In genomic region chr19:681638-682037, GRCh38 we compare ENCODE assay signal across 13 cellular contexts. TPM values are rescaled to one million over a fixed set of nuclear protein-coding genes. Genes with fewer than 3 reads are reported as not detected.
A peak's percentile ranks its signal among the peaks of the same experiment; 100 is the strongest.
DNase-seq lines count a peak whose midpoint lies in the region; ATAC-seq and TF ChIP-seq lines count a peak whose summit lies in the region.
"Had no signal": no experiment of that assay in that cellular context is flagged by ENCODE, and none has a peak within 500 bp of the region (broad histone marks: within the 10 kb centered on the region; RNA-seq: fewer than 3 reads in every experiment).

No MANE protein-coding gene starts in this region.

- H3K36me3 ChIP-seq in breast epithelium, result no peaks in the 10 kb centered on the region

- peaks cover 0 to 3% (median 2%) of the 10 kb centered on the region in 7 donors for H3K9me3 Mint-ChIP-seq in CD14-positive monocyte
- H3K9me3 Mint-ChIP-seq in neural crest cell, result no peaks in the 10 kb centered on the region

- DNase-seq in CD14-positive monocyte (ENCODE audit: low spot score) (no peak), HL-60 (ENCODE audit: low read depth in 1 of 2, low spot score in 1 of 2) (no peak), breast epithelium (ENCODE audit: low spot score in 2 of 2) (no peak), neural crest cell (ENCODE audit: low read depth, low spot score) (no peak), NCI-H128 (lab: John Stamatoyannopoulos, UW; ENCODE audit: unreplicated experiment) (no peak), cortex of kidney (lab: John Stamatoyannopoulos, UW) (no peak)

- H3K9me3 ChIP-seq in breast epithelium, result no peaks in the 10 kb centered on the region

- peaks cover 0 to 4% of the 10 kb centered on the region in 2 donors for H3K36me3 Mint-ChIP-seq in CD14-positive monocyte
- H3K36me3 Mint-ChIP-seq in neural crest cell (ENCODE audit: low read depth), result no peaks in the 10 kb centered on the region

- no peak overlapping the region for H3K4me3 ChIP-seq in HL-60 (replicated peaks; ENCODE audit: insufficient read depth, low read length)
- peak overlapping the region in 2 of 3 donors; percentile 72 to 99 for H3K4me3 ChIP-seq in breast epithelium

- H3K27ac Mint-ChIP-seq in CD14-positive monocyte, result peak overlapping the region in 6 of 7 donors; percentile 20 to 100 (median 50)
- no peak overlapping the region for H3K27ac Mint-ChIP-seq in neural crest cell (ENCODE audit: unreplicated experiment)

- H3K27me3 Mint-ChIP-seq in CD14-positive monocyte (ENCODE audit: low read depth in 3 of 3) (peaks cover 0 to 22% (median 14%) of the 10 kb centered on the region in 3 donors), neural crest cell (ENCODE audit: low read depth) (peaks cover 20% of the 10 kb centered on the region)

- TF ChIP-seq POLR2A in breast epithelium (IDR thresholded peaks at IDR 0.05), result no peak

- H3K27ac ChIP-seq in HL-60 (replicated peaks), result peak overlapping the region; percentile 66
- H3K27ac ChIP-seq in breast epithelium, result peak overlapping the region in 1 of 2 donors; percentile 98
- H3K27ac ChIP-seq: KMS-11 had no signal

- peaks cover 9 to 13% of the 10 kb centered on the region in 2 donors for H3K4me1 ChIP-seq in breast epithelium

- H3K4me3 Mint-ChIP-seq in CD14-positive monocyte (peak overlapping the region in 1 of 2 donors; percentile 46), neural crest cell (peak overlapping the region; percentile 61)

- H3K4me1 Mint-ChIP-seq in CD14-positive monocyte, result peaks cover 30% of the 10 kb centered on the region
- peaks cover 7% of the 10 kb centered on the region for H3K4me1 Mint-ChIP-seq in neural crest cell

- no peak for ATAC-seq in GM21390 (IDR thresholded peaks at IDR 0.05; ENCODE audit: unreplicated experiment)
- no peak for ATAC-seq in HG03095 (IDR thresholded peaks at IDR 0.05; ENCODE audit: unreplicated experiment)

- TF ChIP-seq CTCF in CD14-positive monocyte (IDR thresholded peaks at IDR 0.05) (no peak), HL-60 (IDR thresholded peaks at IDR 0.05; ENCODE audit: insufficient read depth, low read length) (no peak), breast epithelium (IDR thresholded peaks at IDR 0.05) (no peak), neural crest cell (conservative IDR thresholded peaks at IDR 0.05) (no peak)

- intact Hi-C loops in CD14-positive monocyte (cut with micrococcal nuclease), result loop anchor here in 1 of 2 donors (1.0 to 2.0 kb wide), 2 partner anchors 19 to 22 kb away; partner anchors contain the start of gene RNF126
- intact Hi-C loops in breast epithelium (cut with DNase I; ENCODE audit: low total_unique reads), result no loop called here

- H3K27me3 ChIP-seq in HL-60 (ENCODE audit: insufficient read depth, poor library complexity, severe bottlenecking) (peaks cover 3% of the 10 kb centered on the region), breast epithelium (no peaks in the 10 kb centered on the region)

RNA-seq across cellular contexts. Expression of gene FSTL3, which starts 5.4 kb away (rescaled TPM):
- 1 to 10 TPM; 2.5 to 5.2 TPM for polyA plus RNA-seq in CD14-positive monocyte
- total RNA-seq in breast epithelium (100 to 1,000 TPM in 2 of 3 donors, 10 to 100 TPM in 1; 37.8 to 198 (median 111) TPM), neural crest cell (7.7 and 8.9 TPM in 2 replicates)

RNA-seq across cellular contexts. Expression of gene PRSS57, which starts 13.6 kb away (rescaled TPM):
- polyA plus RNA-seq in CD14-positive monocyte, result 1 to 10 TPM in 1 of 2 donors, under 1 TPM in 1; 0.78 to 1.4 TPM
- total RNA-seq in breast epithelium, result not detected
- not detected in 2 replicates for total RNA-seq in neural crest cell
- total RNA-seq: cerebellum, fibroblast of villous mesenchyme, G401, subcutaneous adipose tissue had no signal

RNA-seq across cellular contexts. Expression of gene RNF126, which starts 18.6 kb away (rescaled TPM):
- 10 to 100 TPM; 29.1 to 31.6 TPM for polyA plus RNA-seq in CD14-positive monocyte
- total RNA-seq in breast epithelium, result 10 to 100 TPM; 41.1 to 46.5 (median 46.2) TPM
- total RNA-seq in neural crest cell, result 50.6 and 55.9 TPM in 2 replicates

RNA-seq across cellular contexts. Expression of gene PALM, which starts 27.1 kb away (rescaled TPM):
- not detected for polyA plus RNA-seq in CD14-positive monocyte
- total RNA-seq in breast epithelium, result 10 to 100 TPM; 16.1 to 61.0 (median 35.1) TPM
- total RNA-seq in neural crest cell, result 45.1 and 52.1 TPM in 2 replicates

RNA-seq across cellular contexts. Expression of gene FGF22, which starts 42.0 kb away (rescaled TPM):
- not detected for polyA plus RNA-seq in CD14-positive monocyte
- total RNA-seq in breast epithelium (under 1 TPM in 2 of 3 donors, not detected in 1; 0.33 to 0.48 TPM), neural crest cell (0.51 and 0.84 TPM in 2 replicates)
- total RNA-seq: cerebellum, fibroblast of villous mesenchyme, G401 had no signal
